Comparison of ENCODE assay signal across 17 cellular contexts in genomic region chr19:4720037-4720700, GRCh38. TPM values are rescaled to one million over a fixed set of nuclear protein-coding genes. Genes with fewer than 3 reads are reported as not detected.
DNase-seq lines count a peak whose midpoint lies in the region; ATAC-seq and TF ChIP-seq lines count a peak whose summit lies in the region.
"Had no signal": no experiment of that assay in that cellular context is flagged by ENCODE, and none has a peak within 500 bp of the region (broad histone marks: within the 10 kb centered on the region; RNA-seq: fewer than 3 reads in every experiment).

No MANE protein-coding gene starts in this region.

- H2AK5ac ChIP-seq in IMR-90 (ENCODE audit: low read depth, low read length) (no peak overlapping the region), neuronal stem cell (ENCODE audit: low read depth, low read length) (no peak overlapping the region)

- ATAC-seq in CD4-positive, alpha-beta T cell (ENCODE audit: poor library complexity): no peak
- ATAC-seq in IMR-90 (ENCODE audit: low read depth) (no peak), GM18498 (IDR thresholded peaks at IDR 0.05; ENCODE audit: unreplicated experiment) (no peak)
- ATAC-seq: PC-3, T-cell had no signal

- H3K36me3 ChIP-seq in IMR-90 (ENCODE audit: control insufficient read depth, insufficient read depth, low read length) (peaks cover 43% of the 10 kb centered on the region), neuronal stem cell (replicated peaks in 1 of 2; ENCODE audit: control insufficient read depth in 2 of 2, insufficient read depth in 2 of 2, low read length in 2 of 2) (peaks cover 27 to 57% of the 10 kb centered on the region in 2 donors)

- 0 out of 2 replicates have a peak, but pooled peaks cover 5% of the 10 kb centered on the region for H3K9me1 ChIP-seq in IMR-90 (ENCODE audit: insufficient read depth, low read length)

- POLR2A ChIA-PET in CD4-positive, alpha-beta T cell (lab: Charles Lee): no interaction called here
- POLR2A ChIA-PET in IMR-90 (lab: Charles Lee; ENCODE audit: unreplicated experiment): no interaction called here

- no peak overlapping the region for H3K27ac ChIP-seq in CD4-positive, alpha-beta T cell (ENCODE audit: low read depth, low read length)
- no peak overlapping the region for H3K27ac ChIP-seq in IMR-90 (ENCODE audit: insufficient read depth, low read length)
- H3K27ac ChIP-seq in neuronal stem cell (replicated peaks; ENCODE audit: low read length): no peak overlapping the region
- H3K27ac ChIP-seq: C4-2B, esophagus squamous epithelium, SJCRH30 had no signal

- DNase-seq in CD4-positive, alpha-beta T cell: no peak
- DNase-seq in IMR-90 (no peak), chondrocyte (ENCODE audit: low spot score) (no peak), neuronal stem cell (ENCODE audit: low spot score) (no peak), middle frontal gyrus (ENCODE audit: extremely low spot score, low spot score) (no peak), H4 (ENCODE audit: low spot score) (no peak)
- DNase-seq: activated CD4-positive, alpha-beta memory T cell treated with anti-CD3 and anti-CD28 coated beads for 36 hours; esophagus squamous epithelium; MM.1S; NCI-H1417 treated with DMSO at 0.1 percent for 48 hours; NCI-H446; nucleus accumbens; PC-3; SJCRH30; T-cell had no signal

- H3K27me3 Mint-ChIP-seq in CD4-positive, alpha-beta T cell: peaks cover 13% of the 10 kb centered on the region
- no peaks in the 10 kb centered on the region for H3K27me3 Mint-ChIP-seq in chondrocyte (ENCODE audit: low read depth)

- no peak overlapping the region for H3K18ac ChIP-seq in IMR-90 (ENCODE audit: low read depth, low read length)
- no peak overlapping the region for H3K18ac ChIP-seq in neuronal stem cell (ENCODE audit: low read length)

- H4K20me1 ChIP-seq in IMR-90 (ENCODE audit: insufficient read depth, low read length): peaks cover 9% of the 10 kb centered on the region; the same call in 1 of the 2 replicates

- H3K4me3 ChIP-seq in IMR-90 (ENCODE audit: insufficient read depth, low read depth, low read length): no peak overlapping the region
- no peak overlapping the region for H3K4me3 ChIP-seq in neuronal stem cell (ENCODE audit: low read length in 2 of 2)
- H3K4me3 ChIP-seq: esophagus squamous epithelium, SJCRH30 had no signal

- dilution Hi-C loops in IMR-90 (cut with HindIII; ENCODE audit: low sequenced_read_pairs, unreplicated experiment): no loop called here

- H2AFZ ChIP-seq in IMR-90 (replicated peaks; ENCODE audit: low read length, poor library complexity) (no peak overlapping the region), neuronal stem cell (ENCODE audit: low read length) (no peak overlapping the region)

- H3K9ac ChIP-seq in IMR-90 (ENCODE audit: low read depth, low read length) (no peak overlapping the region), neuronal stem cell (ENCODE audit: low read depth, low read length, poor library complexity) (no peak overlapping the region)

- intact Hi-C loops in CD4-positive, alpha-beta T cell (cut with DNase I, micrococcal nuclease): loop anchor here (5.0 to 10.0 kb wide), 3 partner anchors 195 to 247 kb away; partner anchors contain the start of gene KDM4B (in 1 of the 2)
- intact Hi-C loops in IMR-90 (cut with micrococcal nuclease): no loop called here

- peaks cover 25% of the 10 kb centered on the region for H3K4me1 Mint-ChIP-seq in CD4-positive, alpha-beta T cell (ENCODE audit: low read depth)
- peaks cover 56% of the 10 kb centered on the region for H3K4me1 Mint-ChIP-seq in chondrocyte (ENCODE audit: low read depth)

- CTCF ChIA-PET in CD4-positive, alpha-beta T cell (lab: Charles Lee): no interaction called here
- CTCF ChIA-PET in IMR-90 (lab: Yijun Ruan, JAX): no interaction called here

- no peak overlapping the region for H3K23ac ChIP-seq in IMR-90 (ENCODE audit: low read depth, low read length)
- H3K23ac ChIP-seq in neuronal stem cell (ENCODE audit: low read depth, low read length, poor library complexity): no peak overlapping the region

- H2BK20ac ChIP-seq in IMR-90 (ENCODE audit: low read depth, low read length): no peak overlapping the region

- H3K9me3 ChIP-seq in CD4-positive, alpha-beta T cell (ENCODE audit: control insufficient read depth, low read length): no peaks in the 10 kb centered on the region
- no peaks in the 10 kb centered on the region for H3K9me3 ChIP-seq in IMR-90 (ENCODE audit: control insufficient read depth, insufficient read depth, low read length)
- H3K9me3 ChIP-seq in neuronal stem cell (replicated peaks in 1 of 2; ENCODE audit: control insufficient read depth in 2 of 2, insufficient read depth in 1 of 2, low read depth in 1 of 2, low read length in 2 of 2): no peaks in the 10 kb centered on the region
- H3K9me3 ChIP-seq: esophagus squamous epithelium, SJCRH30 had no signal

- H3K14ac ChIP-seq in IMR-90 (replicated peaks; ENCODE audit: low read depth, low read length) (no peak overlapping the region), neuronal stem cell (ENCODE audit: low read length) (no peak overlapping the region)

- TF ChIP-seq POLR2A in IMR-90 (IDR thresholded peaks at IDR 0.05; ENCODE audit: low read depth, low read length): no peak

- TF ChIP-seq RAD21 in IMR-90 (IDR thresholded peaks at IDR 0.05; ENCODE audit: low read length): no peak

- H2BK5ac ChIP-seq in IMR-90 (ENCODE audit: low read depth, low read length, poor library complexity, severe bottlenecking) (no peak overlapping the region), neuronal stem cell (ENCODE audit: low read length) (peak overlapping the region; percentile 60)

- BruUV-seq in IMR-90 (replicated peaks; lab: Mats Ljungman, UMichigan): no TSS peak

- H3K27me3 ChIP-seq in CD4-positive, alpha-beta T cell (ENCODE audit: control insufficient read depth, insufficient read depth, low read length): no peaks in the 10 kb centered on the region
- H3K27me3 ChIP-seq in IMR-90 (ENCODE audit: control insufficient read depth, insufficient read depth, low read length): no peaks in the 10 kb centered on the region
- no peaks in the 10 kb centered on the region for H3K27me3 ChIP-seq in neuronal stem cell (ENCODE audit: control insufficient read depth in 3 of 3, insufficient read depth in 3 of 3, low read depth in 1 of 3, low read length in 3 of 3)
- H3K27me3 ChIP-seq: esophagus squamous epithelium, SJCRH30 had no signal

- in situ Hi-C loops in IMR-90 (cut with MboI; ENCODE audit: low sequenced_read_pairs): no loop called here

- H3K4me1 ChIP-seq in IMR-90 (ENCODE audit: control insufficient read depth, insufficient read depth, low read length) (peaks cover 6% of the 10 kb centered on the region), neuronal stem cell (ENCODE audit: control insufficient read depth in 2 of 2, insufficient read depth in 1 of 2, low read depth in 1 of 2, low read length in 2 of 2) (peaks cover 7 to 13% of the 10 kb centered on the region in 2 donors)

- no peak overlapping the region for H3K4ac ChIP-seq in IMR-90 (ENCODE audit: low read depth, low read length)
- no peak overlapping the region for H3K4ac ChIP-seq in neuronal stem cell (ENCODE audit: low read length)

- peak overlapping the region; percentile 38 for H2AK9ac ChIP-seq in IMR-90 (replicated peaks; ENCODE audit: low read depth, low read length, poor library complexity)

- WGBS in IMR-90 (ENCODE audit: extremely low coverage in 2 of 2, insufficient read length in 1 of 2), 2 experiments: 98% methylated on average over 7 of the region's 13 CpGs; no CpG with 5 or more reads in 1 of the 2 experiments
- WGBS in neuronal stem cell (ENCODE audit: extremely low coverage in 2 of 2, insufficient read length in 2 of 2, insufficient replicate concordance in 1 of 2), 2 donors: no CpG with 5 or more reads among the region's 13 CpGs

- no peak overlapping the region for H3K4me2 ChIP-seq in IMR-90 (ENCODE audit: low read depth, low read length)
- no peak overlapping the region for H3K4me2 ChIP-seq in neuronal stem cell (ENCODE audit: insufficient read depth, low read length, poor library complexity, severe bottlenecking)

- H4K91ac ChIP-seq in IMR-90 (ENCODE audit: insufficient read depth, low read depth, low read length) (no peak overlapping the region), neuronal stem cell (ENCODE audit: low read depth, low read length, poor library complexity) (no peak overlapping the region)

- TF ChIP-seq CTCF in CD4-positive, alpha-beta T cell (IDR thresholded peaks at IDR 0.05): no peak
- TF ChIP-seq CTCF in IMR-90 (conservative IDR thresholded peaks at IDR 0.05; ENCODE audit: low read depth, low read length) (no peak), chondrocyte (IDR thresholded peaks at IDR 0.05) (no peak)

- no peak overlapping the region for H2BK12ac ChIP-seq in neuronal stem cell (ENCODE audit: low read length)

- H2BK15ac ChIP-seq in IMR-90 (ENCODE audit: low read depth, low read length) (no peak overlapping the region), neuronal stem cell (ENCODE audit: low read length) (no peak overlapping the region)

- no peak overlapping the region for H4K5ac ChIP-seq in IMR-90 (ENCODE audit: low read depth, low read length)

- H3K4me3 Mint-ChIP-seq in CD4-positive, alpha-beta T cell: peak overlapping the region; percentile 48
- no peak overlapping the region for H3K4me3 Mint-ChIP-seq in chondrocyte (ENCODE audit: unreplicated experiment)
- H3K4me3 Mint-ChIP-seq: activated CD4-positive, alpha-beta memory T cell treated with anti-CD3 and anti-CD28 coated beads for 36 hours had no signal

- no peak overlapping the region for H3K56ac ChIP-seq in IMR-90 (ENCODE audit: extremely low read depth, insufficient read depth, low read length)

- H2BK120ac ChIP-seq in IMR-90 (ENCODE audit: low read depth, low read length) (no peak overlapping the region), neuronal stem cell (ENCODE audit: low read depth, low read length) (no peak overlapping the region)

- H3K79me1 ChIP-seq in IMR-90 (ENCODE audit: low read depth in 1 of 2, low read length in 2 of 2) (peaks cover 29 to 75% of the 10 kb centered on the region in 2 experiments), neuronal stem cell (ENCODE audit: low read depth, low read length) (peaks cover 18% of the 10 kb centered on the region)

- H3K36me3 Mint-ChIP-seq in CD4-positive, alpha-beta T cell (ENCODE audit: low read depth): peaks cover 66% of the 10 kb centered on the region
- peaks cover 4% of the 10 kb centered on the region for H3K36me3 Mint-ChIP-seq in chondrocyte (ENCODE audit: low read depth)

- H3K9me3 Mint-ChIP-seq in CD4-positive, alpha-beta T cell: peaks cover 3% of the 10 kb centered on the region
- H3K9me3 Mint-ChIP-seq in chondrocyte (ENCODE audit: low read depth): no peaks in the 10 kb centered on the region
- H3K9me3 Mint-ChIP-seq: activated CD4-positive, alpha-beta memory T cell treated with anti-CD3 and anti-CD28 coated beads for 36 hours; T-cell had no signal

- no peak overlapping the region for H3K27ac Mint-ChIP-seq in CD4-positive, alpha-beta T cell
- H3K27ac Mint-ChIP-seq in chondrocyte (ENCODE audit: unreplicated experiment): peak overlapping the region; percentile 28
- H3K27ac Mint-ChIP-seq: activated CD4-positive, alpha-beta memory T cell treated with anti-CD3 and anti-CD28 coated beads for 36 hours; T-cell had no signal

- H4K8ac ChIP-seq in IMR-90 (ENCODE audit: low read depth in 2 of 2, low read length in 2 of 2) (no peak overlapping the region), neuronal stem cell (ENCODE audit: low read depth, low read length) (no peak overlapping the region)

RNA-seq across cellular contexts. Expression of gene DPP9, which starts 3.5 kb away (rescaled TPM):
- 10 to 100 TPM; 67.9 to 72.8 TPM for total RNA-seq in CD4-positive, alpha-beta T cell
- total RNA-seq in IMR-90 (2012; rRNA removed): 12.2 and 12.4 TPM in 2 replicates
- polyA plus RNA-seq in IMR-90 (2012; rRNA removed): 33.0 and 37.3 TPM in 2 replicates
- polyA plus RNA-seq in IMR-90 (2012; cell fraction: cytosol; rRNA removed): 27.1 and 46.5 TPM in 2 replicates
- polyA plus RNA-seq in IMR-90 (2012; cell fraction: nucleus; rRNA removed; ENCODE audit: low replicate concordance): 36.9 and 57.3 TPM in 2 replicates
- 31.5 to 41.5 TPM (median 38.7 TPM) in 3 replicates for total RNA-seq in chondrocyte
- 12.1 TPM for polyA plus RNA-seq in neuronal stem cell (2013, experiment 1 of 2)
- 12.4 TPM for polyA plus RNA-seq in neuronal stem cell (2013, experiment 2 of 2)
- 27.7 and 47.5 TPM in 2 replicates for total RNA-seq in H4 (2014; rRNA removed; shearing (Covaris generic))

RNA-seq across cellular contexts. Expression of gene MYDGF, which starts 50.0 kb away (rescaled TPM):
- 10 to 100 TPM; 22.0 to 23.0 TPM for total RNA-seq in CD4-positive, alpha-beta T cell
- total RNA-seq in IMR-90 (2012; rRNA removed) (160 and 203 TPM in 2 replicates), chondrocyte (124 to 130 TPM (median 124 TPM) in 3 replicates)
- polyA plus RNA-seq in IMR-90 (2012; rRNA removed): 310 and 381 TPM in 2 replicates
- polyA plus RNA-seq in IMR-90 (2012; cell fraction: cytosol; rRNA removed): 436 and 568 TPM in 2 replicates
- polyA plus RNA-seq in IMR-90 (2012; cell fraction: nucleus; rRNA removed; ENCODE audit: low replicate concordance): 93.6 and 181 TPM in 2 replicates
- polyA plus RNA-seq in neuronal stem cell (2013, experiment 1 of 2): 33.5 TPM
- polyA plus RNA-seq in neuronal stem cell (2013, experiment 2 of 2): 33.9 TPM
- 165 and 192 TPM in 2 replicates for total RNA-seq in H4 (2014; rRNA removed; shearing (Covaris generic))
